8 cellular contexts compared by ENCODE assay signal in genomic region chr7:105389090-105389650, GRCh38. TPM values are rescaled to one million over a fixed set of nuclear protein-coding genes. Genes with fewer than 3 reads are reported as not detected.
DNase-seq lines count a peak whose midpoint lies in the region; ATAC-seq and TF ChIP-seq lines count a peak whose summit lies in the region.

No MANE protein-coding gene starts in this region.

- H3K27ac ChIP-seq in ovary = peak overlapping the region; percentile 70 to 80

- H3K4me1 ChIP-seq in ovary (ENCODE audit: insufficient read depth) = no peaks in the 10 kb centered on the region

- H3K36me3 ChIP-seq in ovary = no peaks in the 10 kb centered on the region

- WGBS in ovary, 3 donors = 5 to 13% (median 6%) methylated on average over 24 to 42 of the region's 44 CpGs

- no peak for TF ChIP-seq CTCF in ovary (IDR thresholded peaks at IDR 0.05)

- peak overlapping the region; percentile 92 for H3K4me3 ChIP-seq in ovary

- DNase-seq in Ammon's horn (ENCODE audit: low spot score) (peak; percentile 38), NOMO-1 treated with DMSO at 0.1 percent for 48 hours (lab: John Stamatoyannopoulos, UW; ENCODE audit: unreplicated experiment) (peak; percentile 3), head of caudate nucleus (peak in 35 of 42 donors; percentile 15 to 66 (median 38)), ovary (peak in 2 of 5 donors; percentile 45), KG1 (lab: John Stamatoyannopoulos, UW) (no peak)
- DNase-seq in activated naive CD4-positive, alpha-beta T cell treated with anti-CD3 and anti-CD28 coated beads, Interleukin-2, amount 50 U/mL, for 16 hours = peak; percentile 19

- no peaks in the 10 kb centered on the region for H3K9me3 ChIP-seq in ovary

- no peak for TF ChIP-seq EP300 in ovary (IDR thresholded peaks at IDR 0.05)

- peak; percentile 24 for ATAC-seq in GM19043 (IDR thresholded peaks at IDR 0.05; ENCODE audit: low read depth, unreplicated experiment)
- peak; percentile 31 for ATAC-seq in HG03439 (IDR thresholded peaks at IDR 0.05; ENCODE audit: unreplicated experiment)

- intact Hi-C loops in head of caudate nucleus (cut with DNase I) = no loop called here
- intact Hi-C loops in ovary (cut with DNase I) = no loop called here

- no peaks in the 10 kb centered on the region for H3K27me3 ChIP-seq in ovary

- no peak for TF ChIP-seq POLR2A in ovary (IDR thresholded peaks at IDR 0.05)

RNA-seq across cellular contexts. Expression of gene SRPK2, which starts 0.4 kb away (rescaled TPM):
- 10 to 100 TPM; 19.0 to 50.0 (median 39.8) TPM for total RNA-seq in ovary
- 10 to 100 TPM; 15.2 to 29.8 TPM for polyA plus RNA-seq in ovary
